12 cellular contexts compared by ENCODE assay signal in genomic region chr6:53112404-53112803, GRCh38. TPM values are rescaled to one million over a fixed set of nuclear protein-coding genes. Genes with fewer than 3 reads are reported as not detected.
DNase-seq lines count a peak whose midpoint lies in the region; ATAC-seq and TF ChIP-seq lines count a peak whose summit lies in the region.
"Had no signal": no experiment of that assay in that cellular context is flagged by ENCODE, and none has a peak within 500 bp of the region (broad histone marks: within the 10 kb centered on the region; RNA-seq: fewer than 3 reads in every experiment).

No MANE protein-coding gene starts in this region.

- H3K9me3 ChIP-seq in esophagus muscularis mucosa, result peaks cover 0 to 9% (median 2%) of the 10 kb centered on the region in 4 donors

- intact Hi-C loops in esophagus muscularis mucosa (cut with DNase I), result no loop called here

- peak; percentile 59 to 70 for ATAC-seq in activated T-cell treated with anti-CD3 and anti-CD28 coated beads, Interleukin-2, amount 50 U/mL, for 72 hours (replicated peaks in 1 of 2)
- ATAC-seq in HG03045 (IDR thresholded peaks at IDR 0.05; ENCODE audit: unreplicated experiment), result no peak

- peaks cover 7% of the 10 kb centered on the region for H3K27me3 Mint-ChIP-seq in activated T-cell treated with anti-CD3 and anti-CD28 coated beads, Interleukin-2, amount 50 U/mL, for 72 hours (ENCODE audit: low read depth)
- H3K27me3 Mint-ChIP-seq in activated T-cell treated with anti-CD3 and anti-CD28 coated beads, Interleukin-2, amount 50 U/mL, for 24 hours, result no peaks in the 10 kb centered on the region
- H3K27me3 Mint-ChIP-seq in type B pancreatic cell, result no peaks in the 10 kb centered on the region

- H3K27ac ChIP-seq in esophagus muscularis mucosa (replicated peaks in 1 of 4), result peak overlapping the region; percentile 8 to 62 (median 52)
- H3K27ac ChIP-seq: tibial nerve had no signal

- no peaks in the 10 kb centered on the region for H3K9me3 Mint-ChIP-seq in activated T-cell treated with anti-CD3 and anti-CD28 coated beads, Interleukin-2, amount 50 U/mL, for 72 hours
- H3K9me3 Mint-ChIP-seq in activated T-cell treated with anti-CD3 and anti-CD28 coated beads, Interleukin-2, amount 50 U/mL, for 24 hours, result peaks cover 8% of the 10 kb centered on the region
- peaks cover 9% of the 10 kb centered on the region for H3K9me3 Mint-ChIP-seq in type B pancreatic cell

- TF ChIP-seq EP300 in esophagus muscularis mucosa (IDR thresholded peaks at IDR 0.05), result no peak

- TF ChIP-seq POLR2A in esophagus muscularis mucosa (IDR thresholded peaks at IDR 0.05; ENCODE audit: low read depth), result no peak

- H3K4me3 Mint-ChIP-seq in activated T-cell treated with anti-CD3 and anti-CD28 coated beads, Interleukin-2, amount 50 U/mL, for 72 hours, result no peak overlapping the region
- no peak overlapping the region for H3K4me3 Mint-ChIP-seq in activated T-cell treated with anti-CD3 and anti-CD28 coated beads, Interleukin-2, amount 50 U/mL, for 24 hours
- peak overlapping the region; percentile 61 for H3K4me3 Mint-ChIP-seq in type B pancreatic cell

- no peak overlapping the region for H3K4me3 ChIP-seq in esophagus muscularis mucosa
- H3K4me3 ChIP-seq: tibial nerve had no signal

- H3K36me3 ChIP-seq in esophagus muscularis mucosa, result no peaks in the 10 kb centered on the region
- H3K36me3 ChIP-seq: tibial nerve had no signal

- no peaks in the 10 kb centered on the region for H3K36me3 Mint-ChIP-seq in activated T-cell treated with anti-CD3 and anti-CD28 coated beads, Interleukin-2, amount 50 U/mL, for 72 hours (ENCODE audit: insufficient read depth in 2 of 2)
- no peaks in the 10 kb centered on the region for H3K36me3 Mint-ChIP-seq in activated T-cell treated with anti-CD3 and anti-CD28 coated beads, Interleukin-2, amount 50 U/mL, for 24 hours (ENCODE audit: low read depth)
- H3K36me3 Mint-ChIP-seq in type B pancreatic cell, result peaks cover 4% of the 10 kb centered on the region

- H3K27ac Mint-ChIP-seq in activated T-cell treated with anti-CD3 and anti-CD28 coated beads, Interleukin-2, amount 50 U/mL, for 72 hours, result no peak overlapping the region
- H3K27ac Mint-ChIP-seq in activated T-cell treated with anti-CD3 and anti-CD28 coated beads, Interleukin-2, amount 50 U/mL, for 24 hours, result no peak overlapping the region
- peak overlapping the region; percentile 79 for H3K27ac Mint-ChIP-seq in type B pancreatic cell

- no peak for TF ChIP-seq CTCF in esophagus muscularis mucosa (IDR thresholded peaks at IDR 0.05)
- no peak for TF ChIP-seq CTCF in type B pancreatic cell (conservative IDR thresholded peaks at IDR 0.05)

- H3K27me3 ChIP-seq in esophagus muscularis mucosa, result no peaks in the 10 kb centered on the region
- H3K27me3 ChIP-seq: tibial nerve had no signal

- peaks cover 8% of the 10 kb centered on the region for H3K4me1 Mint-ChIP-seq in activated T-cell treated with anti-CD3 and anti-CD28 coated beads, Interleukin-2, amount 50 U/mL, for 72 hours (ENCODE audit: low read depth)
- peaks cover 10% of the 10 kb centered on the region for H3K4me1 Mint-ChIP-seq in activated T-cell treated with anti-CD3 and anti-CD28 coated beads, Interleukin-2, amount 50 U/mL, for 24 hours (ENCODE audit: low read depth)
- H3K4me1 Mint-ChIP-seq in type B pancreatic cell (ENCODE audit: unreplicated experiment), result peaks cover 20% of the 10 kb centered on the region

- H3K4me1 ChIP-seq in esophagus muscularis mucosa, result peaks cover 0 to 39% (median 34%) of the 10 kb centered on the region in 4 donors
- H3K4me1 ChIP-seq: tibial nerve had no signal

- DNase-seq in activated T-cell treated with anti-CD3 and anti-CD28 coated beads, Interleukin-2, amount 50 U/mL, for 72 hours, result no peak
- no peak for DNase-seq in activated T-cell treated with anti-CD3 and anti-CD28 coated beads, Interleukin-2, amount 50 U/mL, for 24 hours
- peak; percentile 87 for DNase-seq in NCI-H748 (lab: John Stamatoyannopoulos, UW; ENCODE audit: unreplicated experiment)
- DNase-seq in esophagus muscularis mucosa (ENCODE audit: extremely low spot score), result no peak
- no peak for DNase-seq in type B pancreatic cell (ENCODE audit: extremely low spot score, unreplicated experiment)
- DNase-seq in ecto neural progenitor cell (ENCODE audit: low spot score), result no peak
- no peak for DNase-seq in stimulated activated CD4-positive, alpha-beta T cell treated with anti-CD3 and anti-CD28 coated beads, Interleukin-2, amount 100 ng/mL, for 48 hours
- DNase-seq: activated gamma-delta T cell treated with Interleukin-2 at 50 U/mL for 16 hours, foreskin fibroblast had no signal

RNA-seq across cellular contexts. Expression of gene GCM1, which starts 36.2 kb away (rescaled TPM):
- under 1 TPM; 0.17 to 0.23 TPM for total RNA-seq in activated T-cell treated with anti-CD3 and anti-CD28 coated beads, Interleukin-2, amount 50 U/mL, for 72 hours
- total RNA-seq in esophagus muscularis mucosa (under 1 TPM in 1 of 4 donors, not detected in 3; 0.32 TPM), type B pancreatic cell (ENCODE audit: low replicate concordance) (0.17 TPM in 1 of 2 replicates, not detected in the other)
- total RNA-seq: lower leg skin had no signal

RNA-seq across cellular contexts. Expression of gene FBXO9, which starts 47.2 kb away (rescaled TPM):
- 100 to 1,000 TPM in 1 of 2 donors, 10 to 100 TPM in 1; 77.2 to 103 TPM for total RNA-seq in activated T-cell treated with anti-CD3 and anti-CD28 coated beads, Interleukin-2, amount 50 U/mL, for 72 hours
- 10 to 100 TPM; 58.5 to 95.5 (median 73.1) TPM for total RNA-seq in esophagus muscularis mucosa
- 67.7 and 78.5 TPM in 2 replicates for total RNA-seq in type B pancreatic cell (ENCODE audit: low replicate concordance)

RNA-seq across cellular contexts. Expression of gene CILK1, which starts 50.8 kb away (rescaled TPM):
- total RNA-seq in activated T-cell treated with anti-CD3 and anti-CD28 coated beads, Interleukin-2, amount 50 U/mL, for 72 hours, result 10 to 100 TPM; 14.0 to 17.7 TPM
- total RNA-seq in esophagus muscularis mucosa (10 to 100 TPM; 19.9 to 30.0 (median 24.4) TPM), type B pancreatic cell (ENCODE audit: low replicate concordance) (18.4 and 18.6 TPM in 2 replicates)
